Comparison of ENCODE assay signal across 1 cellular context in genomic region chr5:177483994-177484901, GRCh38.
A peak's percentile ranks its signal among the peaks of the same experiment; 100 is the strongest.
TF ChIP-seq lines count a peak whose summit lies in the region.

No MANE protein-coding gene starts in this region.

TF ChIP-seq in HepG2, 621 proteins besides CTCF, POLR2A, EP300 and RAD21:
- TF ChIP-seq RBFOX2 (IDR thresholded peaks at IDR 0.05; ENCODE audit: low read depth, low read length) (0 out of 2 replicates have a peak, but pooled peaks have one; percentile 23), FOXK2 (IDR thresholded peaks at IDR 0.05) (no peak), ZNF230 (CRISPR knock-in tag; IDR thresholded peaks at IDR 0.05) (no peak), AGO2 (optimal IDR thresholded peaks at IDR 0.05; ENCODE audit: low read depth, low read length) (peak; percentile 55), ZNF224 (CRISPR knock-in tag; IDR thresholded peaks at IDR 0.05) (no peak), THYN1 (CRISPR knock-in tag; IDR thresholded peaks at IDR 0.05; ENCODE audit: borderline replicate concordance, low read depth) (no peak), ZNF274 (CRISPR knock-in tag; IDR thresholded peaks at IDR 0.05) (no peak), ZNF138 (CRISPR knock-in tag; IDR thresholded peaks at IDR 0.05; ENCODE audit: low read depth) (no peak)
- TF ChIP-seq, protein P1, sequence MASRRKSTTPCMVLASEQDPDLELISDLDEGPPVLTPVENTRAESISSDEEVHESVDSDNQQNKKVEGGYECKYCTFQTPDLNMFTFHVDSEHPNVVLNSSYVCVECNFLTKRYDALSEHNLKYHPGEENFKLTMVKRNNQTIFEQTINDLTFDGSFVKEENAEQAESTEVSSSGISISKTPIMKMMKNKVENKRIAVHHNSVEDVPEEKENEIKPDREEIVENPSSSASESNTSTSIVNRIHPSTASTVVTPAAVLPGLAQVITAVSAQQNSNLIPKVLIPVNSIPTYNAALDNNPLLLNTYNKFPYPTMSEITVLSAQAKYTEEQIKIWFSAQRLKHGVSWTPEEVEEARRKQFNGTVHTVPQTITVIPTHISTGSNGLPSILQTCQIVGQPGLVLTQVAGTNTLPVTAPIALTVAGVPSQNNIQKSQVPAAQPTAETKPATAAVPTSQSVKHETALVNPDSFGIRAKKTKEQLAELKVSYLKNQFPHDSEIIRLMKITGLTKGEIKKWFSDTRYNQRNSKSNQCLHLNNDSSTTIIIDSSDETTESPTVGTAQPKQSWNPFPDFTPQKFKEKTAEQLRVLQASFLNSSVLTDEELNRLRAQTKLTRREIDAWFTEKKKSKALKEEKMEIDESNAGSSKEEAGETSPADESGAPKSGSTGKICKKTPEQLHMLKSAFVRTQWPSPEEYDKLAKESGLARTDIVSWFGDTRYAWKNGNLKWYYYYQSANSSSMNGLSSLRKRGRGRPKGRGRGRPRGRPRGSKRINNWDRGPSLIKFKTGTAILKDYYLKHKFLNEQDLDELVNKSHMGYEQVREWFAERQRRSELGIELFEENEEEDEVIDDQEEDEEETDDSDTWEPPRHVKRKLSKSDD (CRISPR knock-in tag; IDR thresholded peaks at IDR 0.05; ENCODE audit: low read depth), result no peak
